In genomic region chr12:47274725-47275124, GRCh38 we compare ENCODE assay signal across 20 cellular contexts.
DNase-seq lines count a peak whose midpoint lies in the region; ATAC-seq and TF ChIP-seq lines count a peak whose summit lies in the region.
"Had no signal": no experiment of that assay in that cellular context is flagged by ENCODE, and none has a peak within 500 bp of the region (broad histone marks: within the 10 kb centered on the region; RNA-seq: fewer than 3 reads in every experiment).

No MANE protein-coding gene starts in this region.

- WGBS in mesenchymal stem cell, result 80% methylated on average over 1 of the region's 1 CpG
- WGBS in H9 (ENCODE audit: extremely low coverage, insufficient read length, low lambda C conversion rate), result no CpG with 5 or more reads among the region's 1 CpG

- no peak overlapping the region for H2BK120ac ChIP-seq in mesenchymal stem cell (ENCODE audit: low read depth, low read length)
- H2BK120ac ChIP-seq in H9 (ENCODE audit: low read depth, low read length, poor library complexity, severe bottlenecking), result no peak overlapping the region

- H2AFZ ChIP-seq in mesenchymal stem cell (ENCODE audit: low read depth, low read length) (no peak overlapping the region), H9 (ENCODE audit: low read length) (no peak overlapping the region)

- peak overlapping the region in 1 of 11 experiments; percentile 6; a peak in 3 of 22 replicates for H3K9ac ChIP-seq in BLaER1 treated with 17β-estradiol and CSF1 and Interleukin-3, amounts not matched to agents 10 nM and 100 nM
- H3K9ac ChIP-seq in mesenchymal stem cell (ENCODE audit: low read length), result no peak overlapping the region
- H3K9ac ChIP-seq in H9 (ENCODE audit: extremely low read depth, insufficient read length, low read length), result no peak overlapping the region
- H3K9ac ChIP-seq: KMS-11 had no signal

- H3K79me1 ChIP-seq in mesenchymal stem cell (replicated peaks; ENCODE audit: low read length, poor library complexity, severe bottlenecking) (no peaks in the 10 kb centered on the region), H9 (ENCODE audit: insufficient read depth, low read depth, low read length, poor library complexity, severe bottlenecking) (no peaks in the 10 kb centered on the region)

- H4K8ac ChIP-seq in mesenchymal stem cell (ENCODE audit: low read length) (no peak overlapping the region), H9 (replicated peaks; ENCODE audit: insufficient read length, low read depth, low read length) (no peak overlapping the region)

- no peaks in the 10 kb centered on the region for H3K9me3 Mint-ChIP-seq in CD8-positive, alpha-beta memory T cell
- peaks cover 5% of the 10 kb centered on the region for H3K9me3 Mint-ChIP-seq in activated CD8-positive, alpha-beta T cell treated with anti-CD3 and anti-CD28 coated beads, Interleukin-2, amount 10 ng/mL, durations not matched to agents 7 days and 5 days (ENCODE audit: insufficient read depth)
- no peaks in the 10 kb centered on the region for H3K9me3 Mint-ChIP-seq in H9

- TF ChIP-seq CTCF in H9 (conservative IDR thresholded peaks at IDR 0.05), result no peak

- H3K18ac ChIP-seq in mesenchymal stem cell (ENCODE audit: low read depth in 1 of 2, low read length in 2 of 2), result peak overlapping the region in 1 of 2 experiments; percentile 33
- H3K18ac ChIP-seq in H9 (ENCODE audit: insufficient read length, low read depth, low read length), result no peak overlapping the region

- H2BK12ac ChIP-seq in mesenchymal stem cell (ENCODE audit: low read length in 2 of 2), result peak overlapping the region; percentile 52 to 70
- no peak overlapping the region for H2BK12ac ChIP-seq in H9 (ENCODE audit: insufficient read length, low read depth, low read length)

- no peak overlapping the region for H2AK5ac ChIP-seq in mesenchymal stem cell (ENCODE audit: low read length, severe bottlenecking)
- no peak overlapping the region for H2AK5ac ChIP-seq in H9 (ENCODE audit: insufficient read length, low read length)

- H3K4me3 Mint-ChIP-seq in CD8-positive, alpha-beta memory T cell, result no peak overlapping the region
- no peak overlapping the region for H3K4me3 Mint-ChIP-seq in activated CD8-positive, alpha-beta T cell treated with anti-CD3 and anti-CD28 coated beads, Interleukin-2, amount 10 ng/mL, durations not matched to agents 7 days and 5 days
- H3K4me3 Mint-ChIP-seq in H9, result no peak overlapping the region

- peaks cover 0 to 3% (median 0%) of the 10 kb centered on the region in 3 donors for H3K36me3 Mint-ChIP-seq in CD8-positive, alpha-beta memory T cell
- H3K36me3 Mint-ChIP-seq in activated CD8-positive, alpha-beta T cell treated with anti-CD3 and anti-CD28 coated beads, Interleukin-2, amount 10 ng/mL, durations not matched to agents 7 days and 5 days (ENCODE audit: low read depth), result peaks cover 7% of the 10 kb centered on the region
- no peaks in the 10 kb centered on the region; a peak in 1 of 7 replicates for H3K36me3 Mint-ChIP-seq in H9 (ENCODE audit: insufficient read depth in 1 of 3, low read depth in 3 of 3)

- H3K9me3 ChIP-seq in BLaER1 treated with 17β-estradiol and CSF1 and Interleukin-3, amounts not matched to agents 10 nM and 100 nM (replicated peaks in 1 of 11), result no peaks in the 10 kb centered on the region
- no peaks in the 10 kb centered on the region for H3K9me3 ChIP-seq in CD8-positive, alpha-beta memory T cell (ENCODE audit: low read length)
- no peaks in the 10 kb centered on the region for H3K9me3 ChIP-seq in mesenchymal stem cell (ENCODE audit: control insufficient read depth, low read length)
- no peaks in the 10 kb centered on the region for H3K9me3 ChIP-seq in H9 (ENCODE audit: control insufficient read depth, low read depth, low read length)
- H3K9me3 ChIP-seq: breast epithelium, mucosa of descending colon, pancreas, sigmoid colon had no signal

- no peak overlapping the region for H4K5ac ChIP-seq in H9 (ENCODE audit: insufficient read length, low read depth, low read length)

- peak overlapping the region; percentile 3 to 92 (median 55); a peak in 18 of 22 replicates for H3K4me2 ChIP-seq in BLaER1 treated with 17β-estradiol and CSF1 and Interleukin-3, amounts not matched to agents 10 nM and 100 nM
- H3K4me2 ChIP-seq in mesenchymal stem cell (ENCODE audit: low read length, poor library complexity, severe bottlenecking), result no peak overlapping the region
- H3K4me2 ChIP-seq in H9 (ENCODE audit: insufficient read depth, insufficient read length, low read length), result no peak overlapping the region
- H3K4me2 ChIP-seq: KMS-11 had no signal

- H2BK15ac ChIP-seq in mesenchymal stem cell (ENCODE audit: low read depth, poor library complexity, severe bottlenecking) (no peak overlapping the region), H9 (ENCODE audit: low read depth, low read length) (no peak overlapping the region)

- H4K91ac ChIP-seq in mesenchymal stem cell (ENCODE audit: low read length), result no peak overlapping the region
- no peak overlapping the region for H4K91ac ChIP-seq in H9 (ENCODE audit: insufficient read length, low read depth, low read length)

- no peak overlapping the region for H3K56ac ChIP-seq in H9 (ENCODE audit: insufficient read length, low read depth, low read length)

- H3K4me1 ChIP-seq in BLaER1 treated with 17β-estradiol and CSF1 and Interleukin-3, amounts not matched to agents 10 nM and 100 nM, result peaks cover 9 to 91% (median 57%) of the 10 kb centered on the region in 10 experiments
- H3K4me1 ChIP-seq in CD8-positive, alpha-beta memory T cell (ENCODE audit: insufficient read depth, low read length), result peaks cover 73% of the 10 kb centered on the region
- H3K4me1 ChIP-seq in mesenchymal stem cell (ENCODE audit: control insufficient read depth, insufficient read depth, low read depth, low read length), result peaks cover 6% of the 10 kb centered on the region
- H3K4me1 ChIP-seq in H9 (ENCODE audit: insufficient read depth, low read length), result no peaks in the 10 kb centered on the region
- H3K4me1 ChIP-seq: breast epithelium had no signal

- no peaks in the 10 kb centered on the region for H3K27me3 Mint-ChIP-seq in CD8-positive, alpha-beta memory T cell
- H3K27me3 Mint-ChIP-seq in activated CD8-positive, alpha-beta T cell treated with anti-CD3 and anti-CD28 coated beads, Interleukin-2, amount 10 ng/mL, durations not matched to agents 7 days and 5 days (ENCODE audit: low read depth), result no peaks in the 10 kb centered on the region
- H3K27me3 Mint-ChIP-seq in H9 (ENCODE audit: low read depth), result no peaks in the 10 kb centered on the region

- H3K27me3 ChIP-seq in BLaER1 treated with 17β-estradiol and CSF1 and Interleukin-3, amounts not matched to agents 10 nM and 100 nM, result no peaks in the 10 kb centered on the region
- no peaks in the 10 kb centered on the region for H3K27me3 ChIP-seq in CD8-positive, alpha-beta memory T cell (ENCODE audit: insufficient read depth, low read length, poor library complexity, severe bottlenecking)
- H3K27me3 ChIP-seq in mesenchymal stem cell (ENCODE audit: control insufficient read depth in 1 of 2, insufficient read depth in 1 of 2, low read length in 2 of 2), result peaks cover 0 to 6% of the 10 kb centered on the region in 2 experiments
- no peaks in the 10 kb centered on the region for H3K27me3 ChIP-seq in H9 (ENCODE audit: insufficient read depth, low read length)
- H3K27me3 ChIP-seq: breast epithelium, pancreas, sigmoid colon had no signal

- H3K4me3 ChIP-seq in BLaER1 treated with 17β-estradiol and CSF1 and Interleukin-3, amounts not matched to agents 10 nM and 100 nM, result no peak overlapping the region
- peak overlapping the region; percentile 9 for H3K4me3 ChIP-seq in CD8-positive, alpha-beta memory T cell (ENCODE audit: low read length)
- no peak overlapping the region for H3K4me3 ChIP-seq in mesenchymal stem cell (ENCODE audit: insufficient read depth in 1 of 2, low read depth in 1 of 2, low read length in 2 of 2)
- H3K4me3 ChIP-seq: breast epithelium, mucosa of descending colon, pancreas, sigmoid colon had no signal

- H2BK5ac ChIP-seq in mesenchymal stem cell (ENCODE audit: low read depth, low read length, poor library complexity, severe bottlenecking) (no peak overlapping the region), H9 (ENCODE audit: insufficient read length, low read length) (no peak overlapping the region)

- DNase-seq in CD8-positive, alpha-beta memory T cell, result no peak
- DNase-seq in activated CD8-positive, alpha-beta T cell treated with anti-CD3 and anti-CD28 coated beads, Interleukin-2, amount 10 ng/mL, durations not matched to agents 7 days and 5 days, result no peak
- DNase-seq in mesenchymal stem cell (no peak), H9 (no peak), DMS79 (lab: John Stamatoyannopoulos, UW) (no peak)
- DNase-seq in central memory CD4-positive, alpha-beta T cell, result no peak
- DNase-seq: erythroblast; mucosa of descending colon; NCI-H1092; NCI-H2029 treated with DMSO at 0.1 percent for 48 hours; NCI-H446; pancreas; sigmoid colon; stimulated activated CD4-positive, alpha-beta T cell treated with anti-CD3 and anti-CD28 coated beads, Interleukin-1b, Interleukin-23, amount 100 ng/mL, for 48 hours; T-helper 1 cell had no signal

- CTCF ChIA-PET in CD8-positive, alpha-beta memory T cell (lab: Charles Lee), result no interaction called here
- CTCF ChIA-PET in activated CD8-positive, alpha-beta T cell treated with anti-CD3 and anti-CD28 coated beads, Interleukin-2, amount 10 ng/mL, durations not matched to agents 7 days and 5 days (lab: Charles Lee), result no interaction called here

- no peaks in the 10 kb centered on the region for H3K36me3 ChIP-seq in BLaER1 treated with 17β-estradiol and CSF1 and Interleukin-3, amounts not matched to agents 10 nM and 100 nM
- H3K36me3 ChIP-seq in CD8-positive, alpha-beta memory T cell (ENCODE audit: insufficient read depth, low read length), result no peaks in the 10 kb centered on the region
- no peaks in the 10 kb centered on the region for H3K36me3 ChIP-seq in mesenchymal stem cell (ENCODE audit: control insufficient read depth in 1 of 2, insufficient read depth in 2 of 2, low read depth in 1 of 2, low read length in 2 of 2)
- H3K36me3 ChIP-seq: breast epithelium, pancreas, sigmoid colon had no signal

- H3K23me2 ChIP-seq in H9 (ENCODE audit: insufficient read length, low read depth, low read length, poor library complexity, severe bottlenecking), result no peaks in the 10 kb centered on the region

- H3K23ac ChIP-seq in mesenchymal stem cell (ENCODE audit: low read length in 2 of 2) (no peak overlapping the region), H9 (ENCODE audit: insufficient read length, low read depth, low read length) (no peak overlapping the region)

- no peaks in the 10 kb centered on the region for H3K79me2 ChIP-seq in H9 (ENCODE audit: insufficient read depth, low read length)

- H4K20me1 ChIP-seq in BLaER1 treated with 17β-estradiol and CSF1 and Interleukin-3, amounts not matched to agents 10 nM and 100 nM, result no peaks in the 10 kb centered on the region
- H4K20me1 ChIP-seq in H9 (ENCODE audit: control insufficient read depth, insufficient read depth, insufficient read length), result no peaks in the 10 kb centered on the region

- ATAC-seq in activated CD8-positive, alpha-beta T cell treated with anti-CD3 and anti-CD28 coated beads, Interleukin-2, amount 10 ng/mL, durations not matched to agents 7 days and 5 days, result no peak
- ATAC-seq: left lobe of liver, mucosa of descending colon, pancreas, Right ventricle myocardium inferior had no signal

- H3K4ac ChIP-seq in mesenchymal stem cell (ENCODE audit: low read depth in 1 of 2, low read length in 2 of 2), result no peak overlapping the region
- H3K4ac ChIP-seq in H9 (ENCODE audit: low read depth, low read length), result no peak overlapping the region

- H3K4me1 Mint-ChIP-seq in CD8-positive, alpha-beta memory T cell, result peaks cover 52 to 79% (median 71%) of the 10 kb centered on the region in 3 donors
- peaks cover 80% of the 10 kb centered on the region for H3K4me1 Mint-ChIP-seq in activated CD8-positive, alpha-beta T cell treated with anti-CD3 and anti-CD28 coated beads, Interleukin-2, amount 10 ng/mL, durations not matched to agents 7 days and 5 days (ENCODE audit: low read depth)
- peaks cover 3 to 7% of the 10 kb centered on the region in 2 experiments; a peak in 1 of 4 replicates for H3K4me1 Mint-ChIP-seq in H9

- H3K27ac Mint-ChIP-seq in CD8-positive, alpha-beta memory T cell, result peak overlapping the region; percentile 20 to 88 (median 82)
- H3K27ac Mint-ChIP-seq in activated CD8-positive, alpha-beta T cell treated with anti-CD3 and anti-CD28 coated beads, Interleukin-2, amount 10 ng/mL, durations not matched to agents 7 days and 5 days, result peak overlapping the region; percentile 61
- no peak overlapping the region for H3K27ac Mint-ChIP-seq in H9

- no peak overlapping the region for H3T11ph ChIP-seq in H9 (ENCODE audit: low read length)

- POLR2A ChIA-PET in CD8-positive, alpha-beta memory T cell (lab: Charles Lee), result no interaction called here
- POLR2A ChIA-PET in activated CD8-positive, alpha-beta T cell treated with anti-CD3 and anti-CD28 coated beads, Interleukin-2, amount 10 ng/mL, durations not matched to agents 7 days and 5 days (lab: Charles Lee), result no interaction called here

- no peak overlapping the region for H3K14ac ChIP-seq in mesenchymal stem cell (ENCODE audit: low read length in 2 of 2)
- H3K14ac ChIP-seq in H9 (ENCODE audit: insufficient read depth, low read length), result no peak overlapping the region

- H2BK20ac ChIP-seq in H9 (ENCODE audit: low read depth, low read length, poor library complexity, severe bottlenecking), result no peak overlapping the region

- peak overlapping the region in 8 of 11 experiments; percentile 8 to 89 (median 82); a peak in 14 of 22 replicates for H3K27ac ChIP-seq in BLaER1 treated with 17β-estradiol and CSF1 and Interleukin-3, amounts not matched to agents 10 nM and 100 nM
- no peak overlapping the region for H3K27ac ChIP-seq in CD8-positive, alpha-beta memory T cell (ENCODE audit: low read depth, low read length)
- no peak overlapping the region for H3K27ac ChIP-seq in mesenchymal stem cell (ENCODE audit: low read length, poor library complexity, severe bottlenecking)
- H3K27ac ChIP-seq in H9 (ENCODE audit: insufficient read length, low read depth, low read length), result no peak overlapping the region
- H3K27ac ChIP-seq: KMS-11, pancreas, sigmoid colon had no signal

Comparison
In these comparisons a context has a peak if more than half of its experiments do, and no peak if none do; other contexts are left out.
1. H3K27ac ChIP-seq: peak in BLaER1 treated with 17β-estradiol and CSF1 and Interleukin-3, amounts not matched to agents 10 nM and 100 nM (8 of 11); none in CD8-positive, alpha-beta memory T cell (single experiment), mesenchymal stem cell (single experiment) and H9 (single experiment).
2. H3K4me2 ChIP-seq: peak in BLaER1 treated with 17β-estradiol and CSF1 and Interleukin-3, amounts not matched to agents 10 nM and 100 nM (11 of 11); none in mesenchymal stem cell (single experiment) and H9 (single experiment).
3. H3K27ac Mint-ChIP-seq: peak in CD8-positive, alpha-beta memory T cell (8 of 8) and activated CD8-positive, alpha-beta T cell treated with anti-CD3 and anti-CD28 coated beads, Interleukin-2, amount 10 ng/mL, durations not matched to agents 7 days and 5 days (single experiment); none in H9 (0 of 3).